ENCODE assay signal across 14 cellular contexts in genomic region chr14:69087061-69087461, GRCh38.
DNase-seq lines count a peak whose midpoint lies in the region; ATAC-seq and TF ChIP-seq lines count a peak whose summit lies in the region.
"Had no signal": no experiment of that assay in that cellular context is flagged by ENCODE, and none has a peak within 500 bp of the region (broad histone marks: within the 10 kb centered on the region; RNA-seq: fewer than 3 reads in every experiment).

No MANE protein-coding gene starts in this region.

- no peaks in the 10 kb centered on the region for H3K27me3 ChIP-seq in adipocyte (replicated peaks; ENCODE audit: control insufficient read depth, insufficient read depth, low read length)
- H3K27me3 ChIP-seq in dorsolateral prefrontal cortex, result no peaks in the 10 kb centered on the region
- no peaks in the 10 kb centered on the region for H3K27me3 ChIP-seq in smooth muscle cell (ENCODE audit: low read depth)

- intact Hi-C loops in dorsolateral prefrontal cortex (cut with DNase I), result no loop called here

- H3K4me3 ChIP-seq in adipocyte (ENCODE audit: low read length) (no peak overlapping the region), dorsolateral prefrontal cortex (no peak overlapping the region), smooth muscle cell (no peak overlapping the region)

- H3K36me3 ChIP-seq in adipocyte (ENCODE audit: control insufficient read depth, insufficient read depth, low read length, severe bottlenecking) (peaks cover 60% of the 10 kb centered on the region), smooth muscle cell (ENCODE audit: low read depth) (no peaks in the 10 kb centered on the region)

- no peak overlapping the region for H3K9ac ChIP-seq in adipocyte (ENCODE audit: low read length)
- peak overlapping the region; percentile 23 for H3K9ac ChIP-seq in smooth muscle cell (ENCODE audit: low read depth)

- H3K9me3 ChIP-seq in adipocyte (ENCODE audit: control insufficient read depth, low read length) (no peaks in the 10 kb centered on the region), smooth muscle cell (replicated peaks; ENCODE audit: low read depth) (no peaks in the 10 kb centered on the region)

- TF ChIP-seq CTCF in dorsolateral prefrontal cortex (IDR thresholded peaks at IDR 0.05 in 54 of 56, conservative IDR thresholded peaks at IDR 0.05 in 2 of 56; ENCODE audit: low read depth in 1 of 56, partially characterized antibody in 56 of 56) (no peak), smooth muscle cell (IDR thresholded peaks at IDR 0.05; ENCODE audit: borderline replicate concordance, insufficient read depth, poor library complexity, severe bottlenecking) (no peak)

- H3K4me1 ChIP-seq in adipocyte (ENCODE audit: control insufficient read depth, insufficient read depth, low read length) (peaks cover 35% of the 10 kb centered on the region), smooth muscle cell (ENCODE audit: low read depth) (peaks cover 10% of the 10 kb centered on the region)

- peaks cover 39% of the 10 kb centered on the region for H3K79me2 ChIP-seq in smooth muscle cell (ENCODE audit: low read depth)

- H3K4me2 ChIP-seq in smooth muscle cell, result peak overlapping the region; percentile 61

- H3K27ac ChIP-seq in dorsolateral prefrontal cortex (peak overlapping the region in 39 of 59 donors; percentile 1 to 74 (median 43)), smooth muscle cell (ENCODE audit: low read depth) (peak overlapping the region; percentile 97)

- DNase-seq in adipocyte (ENCODE audit: low read depth), result peak; percentile 68
- DNase-seq in dorsolateral prefrontal cortex, result no peak
- DNase-seq in kidney tubule cell (ENCODE audit: low spot score), result peak; percentile 45
- no peak for DNase-seq in smooth muscle cell (lab: John Stamatoyannopoulos, UW; ENCODE audit: unreplicated experiment)
- no peak for DNase-seq in NCI-H2196 (lab: John Stamatoyannopoulos, UW; ENCODE audit: unreplicated experiment)
- no peak for DNase-seq in activated CD4-positive, alpha-beta T cell treated with anti-CD3 and anti-CD28 coated beads, Interleukin-2, amount 50 U/mL, for 48 hours
- no peak for DNase-seq in DMS 273 (lab: John Stamatoyannopoulos, UW; ENCODE audit: unreplicated experiment)
- DNase-seq: activated CD8-positive, alpha-beta T cell treated with anti-CD3 and anti-CD28 coated beads, Interleukin-2, amount 10 ng/mL, durations not matched to agents 7 days and 5 days; activated naive CD8-positive, alpha-beta T cell treated with anti-CD3 and anti-CD28 coated beads, Interleukin-2, amount 10 ng/mL, durations not matched to agents 7 days and 5 days; CD4-positive, CD25-positive, alpha-beta regulatory T cell; GOT3; NCI-H1436; nucleus accumbens had no signal

- H2AFZ ChIP-seq in smooth muscle cell (ENCODE audit: low read depth), result no peak overlapping the region

- WGBS in smooth muscle cell (ENCODE audit: low lambda C conversion rate), result 70% methylated on average over 3 of the region's 3 CpGs

- H3F3A ChIP-seq in smooth muscle cell (ENCODE audit: low read depth), result peaks cover 21% of the 10 kb centered on the region

- H4K20me1 ChIP-seq in smooth muscle cell (ENCODE audit: low read depth), result no peaks in the 10 kb centered on the region

- ATAC-seq in HG03175 (IDR thresholded peaks at IDR 0.05; ENCODE audit: unreplicated experiment), result no peak
- ATAC-seq: activated CD8-positive, alpha-beta T cell treated with anti-CD3 and anti-CD28 coated beads, Interleukin-2, amount 10 ng/mL, durations not matched to agents 7 days and 5 days had no signal

Comparison
In these comparisons a context has a peak if more than half of its experiments do, and no peak if none do; other contexts are left out.
1. DNase-seq: peak in adipocyte (single experiment) and kidney tubule cell (single experiment); none in dorsolateral prefrontal cortex (0 of 10), smooth muscle cell (single experiment), NCI-H2196 (single experiment), activated CD4-positive, alpha-beta T cell treated with anti-CD3 and anti-CD28 coated beads, Interleukin-2, amount 50 U/mL, for 48 hours (0 of 2) and DMS 273 (single experiment).